In genomic region chr7:129385598-129385997, GRCh38 we compare ENCODE assay signal across 34 cellular contexts.
"Had no signal": no experiment of that assay in that cellular context is flagged by ENCODE, and none has a peak within 500 bp of the region (broad histone marks: within the 10 kb centered on the region; RNA-seq: fewer than 3 reads in every experiment).

No MANE protein-coding gene starts in this region.

- DNase-seq: activated CD4-positive, alpha-beta memory T cell treated with anti-CD3 and anti-CD28 coated beads, Interleukin-2, amount 10 ng/mL, durations not matched to agents 7 days and 5 days; activated CD4-positive, alpha-beta T cell treated with anti-CD3 and anti-CD28 coated beads for 1 hour; activated CD4-positive, alpha-beta T cell treated with anti-CD3 and anti-CD28 coated beads for 36 hours; activated CD4-positive, alpha-beta T cell treated with anti-CD3 and anti-CD28 coated beads for 48 hours; activated CD4-positive, alpha-beta T cell treated with anti-CD3 and anti-CD28 coated beads, Interleukin-2, amount 10 ng/mL, durations not matched to agents 7 days and 5 days; activated CD4-positive, alpha-beta T cell treated with anti-CD3 and anti-CD28 coated beads, Interleukin-2, amount 50 U/mL, for 48 hours; activated CD4-positive, CD25-positive, alpha-beta regulatory T cell; activated CD8-positive, alpha-beta memory T cell treated with anti-CD3 and anti-CD28 coated beads for 24 hours; activated CD8-positive, alpha-beta memory T cell treated with anti-CD3 and anti-CD28 coated beads, Interleukin-2, amount 10 ng/mL, durations not matched to agents 7 days and 5 days; activated CD8-positive, alpha-beta memory T cell treated with anti-CD3 and anti-CD28 coated beads, Interleukin-2, amount 50 U/mL, for 48 hours; activated CD8-positive, alpha-beta T cell treated with anti-CD3 and anti-CD28 coated beads, Interleukin-2, amount 10 ng/mL, durations not matched to agents 7 days and 5 days; activated effector memory CD4-positive, alpha-beta T cell treated with Interleukin-2 at 50 U/mL for 16 hours; activated gamma-delta T cell; activated naive CD4-positive, alpha-beta T cell treated with anti-CD3 and anti-CD28 coated beads, Interleukin-2, amount 10 ng/mL, durations not matched to agents 7 days and 5 days; activated naive CD4-positive, alpha-beta T cell treated with Interleukin-2 at 50 U/mL for 16 hours; activated T-cell treated with anti-CD3 and anti-CD28 coated beads, Interleukin-2, amount 50 U/mL, for 4 hours; adrenal gland; amniotic stem cell; aorta; caudate nucleus; cerebellar nuclear complex; T-helper 1 cell; T-helper 2 cell; T-helper 9 cell had no signal

- H3K9me3 Mint-ChIP-seq: activated CD4-positive, alpha-beta memory T cell treated with anti-CD3 and anti-CD28 coated beads, Interleukin-2, amount 10 ng/mL, durations not matched to agents 7 days and 5 days; activated CD4-positive, alpha-beta T cell treated with anti-CD3 and anti-CD28 coated beads, Interleukin-2, amount 10 ng/mL, durations not matched to agents 7 days and 5 days; activated naive CD4-positive, alpha-beta T cell treated with anti-CD3 and anti-CD28 coated beads, Interleukin-2, amount 10 ng/mL, durations not matched to agents 7 days and 5 days; activated naive CD4-positive, alpha-beta T cell treated with anti-CD3 and anti-CD28 coated beads, Interleukin-2, amount 50 U/mL, for 24 hours; activated T-cell treated with anti-CD3 and anti-CD28 coated beads, Interleukin-2, amount 50 U/mL, for 4 hours; activated T-helper 2 cell treated with anti-CD3 and anti-CD28 coated beads, Interferon-gamma antibody, Interleukin-2, Interleukin-4, amounts not matched to agents 10 μg/mL and 5 μg/mL and 100 μg/mL, durations not matched to agents 14 hours and 24 hours and 36 hours; brain; central memory CD8-positive, alpha-beta T cell; T-helper 1 cell treated with Interleukin-12 subunit alpha and Interleukin-12 subunit beta and Interleukin-4 antibody, amounts not matched to agents 30 μg/mL and 1 μg/mL, for 36 hours; T-helper 2 cell treated with Interferon-gamma antibody and Interleukin-4, amounts not matched to agents 5 μg/mL and 100 μg/mL, for 36 hours had no signal

- H3K9me3 ChIP-seq: adrenal gland had no signal

- H3K4me1 ChIP-seq: adrenal gland had no signal

- H3K27ac ChIP-seq: adrenal gland, cardiac muscle cell, VCaP had no signal

- H3K4me3 Mint-ChIP-seq: activated CD4-positive, alpha-beta memory T cell treated with anti-CD3 and anti-CD28 coated beads, Interleukin-2, amount 10 ng/mL, durations not matched to agents 7 days and 5 days; activated CD4-positive, alpha-beta T cell treated with anti-CD3 and anti-CD28 coated beads for 36 hours; activated CD4-positive, alpha-beta T cell treated with anti-CD3 and anti-CD28 coated beads, Interleukin-2, amount 10 ng/mL, durations not matched to agents 7 days and 5 days; activated CD8-positive, alpha-beta memory T cell treated with anti-CD3 and anti-CD28 coated beads, Interleukin-2, amount 10 ng/mL, durations not matched to agents 7 days and 5 days; activated CD8-positive, alpha-beta T cell treated with anti-CD3 and anti-CD28 coated beads, Interleukin-2, amount 10 ng/mL, durations not matched to agents 7 days and 5 days; activated naive CD4-positive, alpha-beta T cell treated with anti-CD3 and anti-CD28 coated beads, Interleukin-2, amount 10 ng/mL, durations not matched to agents 7 days and 5 days; activated naive CD4-positive, alpha-beta T cell treated with anti-CD3 and anti-CD28 coated beads, Interleukin-2, amount 50 U/mL, for 24 hours; activated naive CD8-positive, alpha-beta T cell; activated T-cell treated with anti-CD3 and anti-CD28 coated beads, Interleukin-2, amount 50 U/mL, for 4 hours; brain; central memory CD8-positive, alpha-beta T cell; T-helper 1 cell treated with Interleukin-12 subunit alpha and Interleukin-12 subunit beta and Interleukin-4 antibody, amounts not matched to agents 30 μg/mL and 1 μg/mL, for 36 hours; T-helper 2 cell treated with Interferon-gamma antibody and Interleukin-4, amounts not matched to agents 5 μg/mL and 100 μg/mL, for 36 hours had no signal

- H3K27ac Mint-ChIP-seq: activated CD4-positive, alpha-beta memory T cell treated with anti-CD3 and anti-CD28 coated beads, Interleukin-2, amount 10 ng/mL, durations not matched to agents 7 days and 5 days; activated CD4-positive, alpha-beta T cell treated with anti-CD3 and anti-CD28 coated beads for 36 hours; activated CD4-positive, alpha-beta T cell treated with anti-CD3 and anti-CD28 coated beads, Interleukin-2, amount 10 ng/mL, durations not matched to agents 7 days and 5 days; activated CD8-positive, alpha-beta memory T cell treated with anti-CD3 and anti-CD28 coated beads, Interleukin-2, amount 10 ng/mL, durations not matched to agents 7 days and 5 days; activated CD8-positive, alpha-beta T cell treated with anti-CD3 and anti-CD28 coated beads, Interleukin-2, amount 10 ng/mL, durations not matched to agents 7 days and 5 days; activated naive CD4-positive, alpha-beta T cell treated with anti-CD3 and anti-CD28 coated beads, Interleukin-2, amount 10 ng/mL, durations not matched to agents 7 days and 5 days; activated naive CD4-positive, alpha-beta T cell treated with anti-CD3 and anti-CD28 coated beads, Interleukin-2, amount 50 U/mL, for 24 hours; activated naive CD8-positive, alpha-beta T cell; activated T-helper 2 cell treated with anti-CD3 and anti-CD28 coated beads, Interferon-gamma antibody, Interleukin-2, Interleukin-4, amounts not matched to agents 10 μg/mL and 5 μg/mL and 100 μg/mL, durations not matched to agents 14 hours and 24 hours and 36 hours; T-helper 1 cell treated with Interleukin-12 subunit alpha and Interleukin-12 subunit beta and Interleukin-4 antibody, amounts not matched to agents 30 μg/mL and 1 μg/mL, for 36 hours; T-helper 2 cell treated with Interferon-gamma antibody and Interleukin-4, amounts not matched to agents 5 μg/mL and 100 μg/mL, for 36 hours had no signal

- H3K27me3 ChIP-seq: adrenal gland, cardiac muscle cell had no signal

- H3K4me3 ChIP-seq: adrenal gland, cardiac muscle cell had no signal

- ATAC-seq: activated CD4-positive, CD25-positive, alpha-beta regulatory T cell treated with anti-CD3 and anti-CD28 coated beads, Interleukin-2, amount 50 U/mL, for 24 hours; activated CD8-positive, alpha-beta memory T cell treated with anti-CD3 and anti-CD28 coated beads, Interleukin-2, amount 10 ng/mL, durations not matched to agents 7 days and 5 days; activated CD8-positive, alpha-beta T cell treated with anti-CD3 and anti-CD28 coated beads, Interleukin-2, amount 10 ng/mL, durations not matched to agents 7 days and 5 days; activated T-cell treated with anti-CD3 and anti-CD28 coated beads, Interleukin-2, amount 50 U/mL, for 4 hours had no signal

- H3K27me3 Mint-ChIP-seq: activated CD4-positive, alpha-beta memory T cell treated with anti-CD3 and anti-CD28 coated beads, Interleukin-2, amount 10 ng/mL, durations not matched to agents 7 days and 5 days; activated CD4-positive, alpha-beta T cell treated with anti-CD3 and anti-CD28 coated beads for 36 hours; activated CD4-positive, alpha-beta T cell treated with anti-CD3 and anti-CD28 coated beads, Interleukin-2, amount 10 ng/mL, durations not matched to agents 7 days and 5 days; activated CD8-positive, alpha-beta memory T cell treated with anti-CD3 and anti-CD28 coated beads, Interleukin-2, amount 10 ng/mL, durations not matched to agents 7 days and 5 days; activated naive CD4-positive, alpha-beta T cell treated with anti-CD3 and anti-CD28 coated beads, Interleukin-2, amount 10 ng/mL, durations not matched to agents 7 days and 5 days; activated naive CD4-positive, alpha-beta T cell treated with anti-CD3 and anti-CD28 coated beads, Interleukin-2, amount 50 U/mL, for 24 hours; activated naive CD8-positive, alpha-beta T cell; brain; central memory CD8-positive, alpha-beta T cell had no signal

- H3K36me3 ChIP-seq: adrenal gland had no signal
